ENCODE assay signal across 1 cellular context in genomic region chr6:107704377-107705013, GRCh38.
TF ChIP-seq lines count a peak whose summit lies in the region.

No MANE protein-coding gene starts in this region.

TF ChIP-seq in HCT116, 20 proteins besides CTCF, POLR2A, EP300 and RAD21 (continued from another document):
- TF ChIP-seq, protein P1, sequence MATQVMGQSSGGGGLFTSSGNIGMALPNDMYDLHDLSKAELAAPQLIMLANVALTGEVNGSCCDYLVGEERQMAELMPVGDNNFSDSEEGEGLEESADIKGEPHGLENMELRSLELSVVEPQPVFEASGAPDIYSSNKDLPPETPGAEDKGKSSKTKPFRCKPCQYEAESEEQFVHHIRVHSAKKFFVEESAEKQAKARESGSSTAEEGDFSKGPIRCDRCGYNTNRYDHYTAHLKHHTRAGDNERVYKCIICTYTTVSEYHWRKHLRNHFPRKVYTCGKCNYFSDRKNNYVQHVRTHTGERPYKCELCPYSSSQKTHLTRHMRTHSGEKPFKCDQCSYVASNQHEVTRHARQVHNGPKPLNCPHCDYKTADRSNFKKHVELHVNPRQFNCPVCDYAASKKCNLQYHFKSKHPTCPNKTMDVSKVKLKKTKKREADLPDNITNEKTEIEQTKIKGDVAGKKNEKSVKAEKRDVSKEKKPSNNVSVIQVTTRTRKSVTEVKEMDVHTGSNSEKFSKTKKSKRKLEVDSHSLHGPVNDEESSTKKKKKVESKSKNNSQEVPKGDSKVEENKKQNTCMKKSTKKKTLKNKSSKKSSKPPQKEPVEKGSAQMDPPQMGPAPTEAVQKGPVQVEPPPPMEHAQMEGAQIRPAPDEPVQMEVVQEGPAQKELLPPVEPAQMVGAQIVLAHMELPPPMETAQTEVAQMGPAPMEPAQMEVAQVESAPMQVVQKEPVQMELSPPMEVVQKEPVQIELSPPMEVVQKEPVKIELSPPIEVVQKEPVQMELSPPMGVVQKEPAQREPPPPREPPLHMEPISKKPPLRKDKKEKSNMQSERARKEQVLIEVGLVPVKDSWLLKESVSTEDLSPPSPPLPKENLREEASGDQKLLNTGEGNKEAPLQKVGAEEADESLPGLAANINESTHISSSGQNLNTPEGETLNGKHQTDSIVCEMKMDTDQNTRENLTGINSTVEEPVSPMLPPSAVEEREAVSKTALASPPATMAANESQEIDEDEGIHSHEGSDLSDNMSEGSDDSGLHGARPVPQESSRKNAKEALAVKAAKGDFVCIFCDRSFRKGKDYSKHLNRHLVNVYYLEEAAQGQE (IDR thresholded peaks at IDR 0.05; ENCODE audit: low read depth): no peak
- no peak for TF ChIP-seq POLR2AphosphoS5 (IDR thresholded peaks at IDR 0.05; ENCODE audit: low read depth, low read length)
- no peak for TF ChIP-seq SRF (IDR thresholded peaks at IDR 0.05; ENCODE audit: low read depth)
- TF ChIP-seq ZNF274 (IDR thresholded peaks at IDR 0.05; ENCODE audit: low read depth, low read length): no peak
- no peak for TF ChIP-seq EZH2 (IDR thresholded peaks at IDR 0.05)
- TF ChIP-seq ATF3 (IDR thresholded peaks at IDR 0.05): no peak
- no peak for TF ChIP-seq ZFX (IDR thresholded peaks at IDR 0.05)
